ENCODE assay signal across 7 cellular contexts in genomic region chr2:38315707-38316333, GRCh38.
A peak's percentile ranks its signal among the peaks of the same experiment; 100 is the strongest.
DNase-seq lines count a peak whose midpoint lies in the region; ATAC-seq and TF ChIP-seq lines count a peak whose summit lies in the region.

No MANE protein-coding gene starts in this region.

- WGBS in endodermal cell (ENCODE audit: insufficient coverage in 1 of 2, insufficient read length in 1 of 2), 2 experiments = 87 to 100% methylated on average over 1 to 2 of the region's 2 CpGs

- H3K27ac ChIP-seq in Panc1 (ENCODE audit: low read length) (no peak overlapping the region), endodermal cell (ENCODE audit: low read depth, low read length) (no peak overlapping the region)

- H3K36me3 Mint-ChIP-seq in endodermal cell (ENCODE audit: low read depth) (peaks cover 69% of the 10 kb centered on the region), mesothelial cell of epicardium (peaks cover 25% of the 10 kb centered on the region)

- intact Hi-C loops in Panc1 (cut with micrococcal nuclease; ENCODE audit: unreplicated experiment) = loop anchor here (5.0 kb wide), 2 partner anchors 151 to 191 kb away; no protein-coding TSS in a partner anchor

- H3K36me3 ChIP-seq in Panc1 (ENCODE audit: control insufficient read depth, insufficient read depth, low read length) = peaks cover 15% of the 10 kb centered on the region
- peaks cover 88% of the 10 kb centered on the region for H3K36me3 ChIP-seq in endodermal cell (ENCODE audit: control insufficient read depth, insufficient read depth, low read length)

- POLR2A ChIA-PET in Panc1 (lab: Charles Lee) = no interaction called here

- CTCF ChIA-PET in Panc1 (lab: Charles Lee) = interaction anchor here (0.6 to 2.0 kb wide), 4 partner anchors 131 to 420 kb away, joined by 3 to 14 read pairs (median 8); partner anchors contain the start of gene CYP1B1

- H3K9me3 ChIP-seq in Panc1 (ENCODE audit: control insufficient read depth, insufficient read depth, low read depth, low read length) = no peaks in the 10 kb centered on the region
- peaks cover 14% of the 10 kb centered on the region for H3K9me3 ChIP-seq in endodermal cell (ENCODE audit: control insufficient read depth, low read length)

- H3K4me1 Mint-ChIP-seq in endodermal cell = peaks cover 7% of the 10 kb centered on the region
- peaks cover 8% of the 10 kb centered on the region for H3K4me1 Mint-ChIP-seq in mesothelial cell of epicardium

- H3K9ac ChIP-seq in endodermal cell (ENCODE audit: extremely low read depth, low read length, poor library complexity, severe bottlenecking) = no peak overlapping the region

- DNase-seq in DMS53 treated with DMSO at 0.1 percent for 48 hours (lab: John Stamatoyannopoulos, UW; ENCODE audit: unreplicated experiment) (peak; percentile 7), Panc1 (ENCODE audit: low read depth, low spot score) (peak; percentile 30), endodermal cell (peak; percentile 60), mesothelial cell of epicardium (ENCODE audit: low spot score in 2 of 2, unreplicated experiment in 2 of 2) (no peak)

- H3K27me3 ChIP-seq in Panc1 (ENCODE audit: control insufficient read depth, insufficient read depth, low read length) (no peaks in the 10 kb centered on the region), endodermal cell (ENCODE audit: control insufficient read depth, insufficient read depth, low read length, poor library complexity, severe bottlenecking) (no peaks in the 10 kb centered on the region)

- no peaks in the 10 kb centered on the region for H3K27me3 Mint-ChIP-seq in endodermal cell (ENCODE audit: insufficient read depth)
- H3K27me3 Mint-ChIP-seq in mesothelial cell of epicardium (ENCODE audit: low read depth) = no peaks in the 10 kb centered on the region

- H3K9me3 Mint-ChIP-seq in endodermal cell (no peaks in the 10 kb centered on the region), mesothelial cell of epicardium (no peaks in the 10 kb centered on the region)

- H3K4me3 ChIP-seq in Panc1 (ENCODE audit: low read depth in 2 of 2, low read length in 2 of 2) (no peak overlapping the region), endodermal cell (ENCODE audit: low read length) (no peak overlapping the region)

- ATAC-seq in HG02798 (IDR thresholded peaks at IDR 0.05; ENCODE audit: poor library complexity, unreplicated experiment) = peak; percentile 37
- peak; percentile 88 for ATAC-seq in Panc1
- no peak for ATAC-seq in GM19452 (IDR thresholded peaks at IDR 0.05; ENCODE audit: unreplicated experiment)
- no peak for ATAC-seq in GM21381 (IDR thresholded peaks at IDR 0.05; ENCODE audit: unreplicated experiment)

- no peak overlapping the region for H3K27ac Mint-ChIP-seq in endodermal cell
- H3K27ac Mint-ChIP-seq in mesothelial cell of epicardium = no peak overlapping the region

- BruUV-seq in Panc1 (replicated peaks; lab: Mats Ljungman, UMichigan) = no TSS peak

- H3K4me3 Mint-ChIP-seq in endodermal cell (no peak overlapping the region), mesothelial cell of epicardium (no peak overlapping the region)

- in situ Hi-C loops in Panc1 (cut with HindIII; ENCODE audit: low pct_unique_long_range_greater_than_20kb, low sequenced_read_pairs) = no loop called here

- TF ChIP-seq CTCF in Panc1 (IDR thresholded peaks at IDR 0.05) (peak; percentile 74; the same call in 1 of the 2 replicates), endodermal cell (conservative IDR thresholded peaks at IDR 0.05) (peak; percentile 88), mesothelial cell of epicardium (IDR thresholded peaks at IDR 0.05; ENCODE audit: unreplicated experiment) (peak; percentile 60)

- no peaks in the 10 kb centered on the region for H3K4me1 ChIP-seq in Panc1 (ENCODE audit: control insufficient read depth, insufficient read depth, low read length)
- peaks cover 7% of the 10 kb centered on the region for H3K4me1 ChIP-seq in endodermal cell (ENCODE audit: control insufficient read depth, insufficient read depth, low read length)

Comparison
In these comparisons a context has a peak if more than half of its experiments do, and no peak if none do; other contexts are left out.
1. DNase-seq: peak in DMS53 treated with DMSO at 0.1 percent for 48 hours (single experiment), Panc1 (single experiment) and endodermal cell (single experiment); none in mesothelial cell of epicardium (0 of 2).
2. ATAC-seq: peak in HG02798 (single experiment) and Panc1 (single experiment); none in GM19452 (single experiment) and GM21381 (single experiment).
3. Peak in every context shown above with its lines, with median percentiles within 50 percentile points of each other: CTCF ChIP-seq.